ENCODE assay signal across 7 cellular contexts in the genomic region with DNA sequence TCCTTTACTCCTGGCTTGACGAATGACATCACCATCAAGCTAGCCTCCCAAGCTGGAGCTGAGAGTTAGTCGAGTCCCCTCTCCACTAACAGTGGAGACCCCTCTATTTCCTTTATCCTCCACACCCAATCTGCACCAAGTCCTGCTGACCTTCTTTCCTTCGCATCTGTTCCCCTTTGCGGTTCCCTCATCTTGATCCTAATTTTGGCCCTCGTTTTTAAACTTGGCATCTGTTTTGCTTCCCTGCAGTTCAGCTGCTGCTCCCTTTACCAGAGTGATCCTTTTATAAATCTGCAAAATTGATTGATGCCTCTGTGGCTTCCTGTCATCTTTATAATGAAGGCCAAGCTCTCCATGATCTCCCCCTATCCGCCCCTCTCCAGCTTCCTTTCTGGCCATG.
"Had no signal": no experiment of that assay in that cellular context is flagged by ENCODE, and none has a peak within 500 bp of the region (broad histone marks: within the 10 kb centered on the region; RNA-seq: fewer than 3 reads in every experiment).

No MANE protein-coding gene starts in this region.

- H3K4me3 Mint-ChIP-seq: activated CD8-positive, alpha-beta memory T cell treated with anti-CD3 and anti-CD28 coated beads, Interleukin-2, amount 10 ng/mL, durations not matched to agents 7 days and 5 days had no signal

- DNase-seq: SIG-M5 had no signal

- H3K36me3 Mint-ChIP-seq: activated CD8-positive, alpha-beta memory T cell treated with anti-CD3 and anti-CD28 coated beads, Interleukin-2, amount 10 ng/mL, durations not matched to agents 7 days and 5 days; activated naive CD8-positive, alpha-beta T cell had no signal

- H3K9me3 Mint-ChIP-seq: activated B cell treated with CpG ODN at 0.5 μM for 24 hours; activated CD4-positive, alpha-beta T cell treated with anti-CD3 and anti-CD28 coated beads, Interleukin-2, amount 10 ng/mL, durations not matched to agents 24 days and 14 days; activated naive CD4-positive, alpha-beta T cell treated with anti-CD3 and anti-CD28 coated beads for 36 hours; activated T-cell treated with anti-CD3 and anti-CD28 coated beads, Interleukin-2, amount 50 U/mL, for 4 hours had no signal

- H3K27ac Mint-ChIP-seq: activated B cell treated with CpG ODN at 0.5 μM for 24 hours; activated CD4-positive, alpha-beta T cell treated with anti-CD3 and anti-CD28 coated beads, Interleukin-2, amount 10 ng/mL, durations not matched to agents 24 days and 14 days; activated CD8-positive, alpha-beta memory T cell treated with anti-CD3 and anti-CD28 coated beads, Interleukin-2, amount 10 ng/mL, durations not matched to agents 7 days and 5 days; activated naive CD8-positive, alpha-beta T cell had no signal
